In genomic region chr7:151017953-151018420, GRCh38 we compare ENCODE assay signal across 1 cellular context.
TF ChIP-seq lines count a peak whose summit lies in the region.

No MANE protein-coding gene starts in this region.

TF ChIP-seq in K562, 482 proteins besides CTCF, POLR2A, EP300 and RAD21 (continued from another document and continues in another):
- TF ChIP-seq RNF219 (CRISPR knock-in tag; IDR thresholded peaks at IDR 0.05) (no peak), NFRKB (IDR thresholded peaks at IDR 0.05; ENCODE audit: low read depth) (peak; percentile 74), CREM (IDR thresholded peaks at IDR 0.05; ENCODE audit: low read depth) (peak; percentile 63), POLR2G (IDR thresholded peaks at IDR 0.05; ENCODE audit: low read depth, low read length) (peak; percentile 89), FOSL1 (tag; conservative IDR thresholded peaks at IDR 0.05) (0 out of 2 replicates have a peak, but pooled peaks have one; percentile 16), TRIM25 (IDR thresholded peaks at IDR 0.05; ENCODE audit: borderline replicate concordance) (peak; percentile 92; the same call in 1 of the 2 replicates), ZNF436 (CRISPR knock-in tag; IDR thresholded peaks at IDR 0.05) (no peak), KDM4B (IDR thresholded peaks at IDR 0.05; ENCODE audit: borderline replicate concordance in 2 of 2, low read depth in 1 of 2) (peak in 1 of 2 experiments; percentile 82; a peak in 2 of 4 replicates), PTBP1 (IDR thresholded peaks at IDR 0.05; ENCODE audit: low read depth, low read length) (0 out of 2 replicates have a peak, but pooled peaks have one; percentile 63), ZNF551 (CRISPR knock-in tag; IDR thresholded peaks at IDR 0.05) (no peak), MTA2 (IDR thresholded peaks at IDR 0.05; ENCODE audit: low read depth) (no peak; the same call in 1 of the 2 replicates), MGA (IDR thresholded peaks at IDR 0.05) (peak; percentile 72), NR0B1 (IDR thresholded peaks at IDR 0.05; ENCODE audit: partially characterized antibody) (no peak), NONO (IDR thresholded peaks at IDR 0.05; ENCODE audit: low read depth in 2 of 2, low read length in 1 of 2) (peak in 1 of 2 experiments; percentile 58; a peak in 1 of 4 replicates), ZNF217 (CRISPR knock-in tag; IDR thresholded peaks at IDR 0.05) (no peak), RBM34 (IDR thresholded peaks at IDR 0.05; ENCODE audit: borderline replicate concordance, insufficient read depth, low read length) (no peak), TCF3 (CRISPR knock-in tag; IDR thresholded peaks at IDR 0.05) (peak; percentile 41; the same call in 1 of the 2 replicates), ID3 (CRISPR knock-in tag; IDR thresholded peaks at IDR 0.05) (no peak), ID3 (tag; IDR thresholded peaks at IDR 0.05) (peak; percentile 85), NCOA6 (IDR thresholded peaks at IDR 0.05) (no peak), ZNF778 (CRISPR knock-in tag; IDR thresholded peaks at IDR 0.05) (no peak), ELF1 (tag; IDR thresholded peaks at IDR 0.05) (peak; percentile 64), NFE2L1 (tag; IDR thresholded peaks at IDR 0.05; ENCODE audit: borderline replicate concordance, low read depth) (no peak), MYBL2 (IDR thresholded peaks at IDR 0.05; ENCODE audit: low read depth) (no peak), MYBL2 (CRISPR knock-in tag; IDR thresholded peaks at IDR 0.05; ENCODE audit: borderline replicate concordance) (no peak), ZNF561 (CRISPR knock-in tag; conservative IDR thresholded peaks at IDR 0.05) (no peak), ARID3B (CRISPR knock-in tag; IDR thresholded peaks at IDR 0.05; ENCODE audit: borderline replicate concordance) (no peak), NBN (IDR thresholded peaks at IDR 0.05; ENCODE audit: low read depth) (peak; percentile 82; the same call in 1 of the 2 replicates), U2AF1 (optimal IDR thresholded peaks at IDR 0.05; ENCODE audit: low read depth, low read length) (peak; percentile 84), ZNF41 (CRISPR knock-in tag; conservative IDR thresholded peaks at IDR 0.05) (no peak), KLF1 (tag; IDR thresholded peaks at IDR 0.05) (0 out of 2 replicates have a peak, but pooled peaks have one; percentile 29), DPF2 (IDR thresholded peaks at IDR 0.05) (peak; percentile 87; the same call in 1 of the 2 replicates), FOS (IDR thresholded peaks at IDR 0.05; ENCODE audit: extremely low read depth, insufficient read length) (no peak), ZNF124 (CRISPR knock-in tag; IDR thresholded peaks at IDR 0.05) (no peak), SMC3 (conservative IDR thresholded peaks at IDR 0.05; ENCODE audit: insufficient read depth, low read depth, low read length) (peak; percentile 85), ZNF224 (CRISPR knock-in tag; IDR thresholded peaks at IDR 0.05) (no peak), SMARCB1 (IDR thresholded peaks at IDR 0.05; ENCODE audit: insufficient read length, low read depth) (peak; percentile 74), NEUROD1 (IDR thresholded peaks at IDR 0.05; ENCODE audit: borderline replicate concordance, low read depth, low read length, partially characterized antibody) (peak; percentile 12), ILF3 (IDR thresholded peaks at IDR 0.05; ENCODE audit: borderline replicate concordance) (no peak), DACH1 (IDR thresholded peaks at IDR 0.05; ENCODE audit: partially characterized antibody) (peak; percentile 10), ZNF696 (CRISPR knock-in tag; conservative IDR thresholded peaks at IDR 0.05) (no peak), ZNF12 (CRISPR knock-in tag; IDR thresholded peaks at IDR 0.05) (no peak; the same call in 1 of the 2 replicates), ELK1 (CRISPR knock-in tag; IDR thresholded peaks at IDR 0.05) (no peak), CHD1 (IDR thresholded peaks at IDR 0.05; ENCODE audit: low read length) (peak; percentile 99), TOE1 (IDR thresholded peaks at IDR 0.05; ENCODE audit: borderline replicate concordance) (peak; percentile 85), TOE1 (CRISPR knock-in tag; IDR thresholded peaks at IDR 0.05; ENCODE audit: borderline replicate concordance, low read depth) (no peak), FOXK1 (CRISPR knock-in tag; IDR thresholded peaks at IDR 0.05; ENCODE audit: borderline replicate concordance) (peak; percentile 46; the same call in 1 of the 2 replicates), ZFPM2 (CRISPR knock-in tag; IDR thresholded peaks at IDR 0.05) (no peak), NFATC3 (IDR thresholded peaks at IDR 0.05) (no peak)
